Comparison of ENCODE assay signal across 8 cellular contexts in the genomic region with DNA sequence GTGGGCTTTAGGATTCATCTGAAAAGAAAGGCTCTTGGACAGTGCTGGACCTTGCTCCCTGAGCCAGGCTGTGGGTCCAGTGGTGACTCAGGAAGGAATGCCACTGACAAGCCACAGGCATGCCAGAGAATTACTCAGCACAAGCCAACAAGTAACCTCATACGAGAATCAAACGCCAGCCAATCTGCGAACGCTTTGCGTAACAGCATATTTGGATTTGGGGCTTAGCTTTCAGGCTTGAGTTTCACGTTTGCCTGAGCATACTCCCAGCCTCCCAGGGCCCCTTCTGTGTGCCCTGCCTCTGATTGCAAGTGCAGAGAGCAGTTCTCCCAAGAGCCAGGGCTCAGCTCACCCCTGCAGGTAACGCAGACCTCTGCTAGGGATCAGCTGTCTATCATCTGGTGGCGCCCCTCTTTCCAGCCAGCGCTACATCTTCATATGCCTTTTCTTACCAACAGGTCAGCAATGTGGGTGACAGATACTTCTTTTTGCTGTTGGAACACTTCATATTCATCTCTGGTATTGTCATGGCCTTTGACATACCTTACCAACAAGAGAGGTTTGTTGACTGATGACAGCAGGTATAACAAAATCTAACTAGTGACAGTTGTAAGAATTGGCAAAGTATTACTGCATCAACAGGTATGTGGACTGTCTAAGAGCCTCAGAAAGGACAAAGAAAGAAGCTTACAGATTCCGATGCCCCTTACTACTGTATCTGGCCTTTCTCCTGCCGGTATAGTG. TPM values are rescaled to one million over a fixed set of nuclear protein-coding genes. Genes with fewer than 3 reads are reported as not detected.
DNase-seq lines count a peak whose midpoint lies in the region; ATAC-seq and TF ChIP-seq lines count a peak whose summit lies in the region.

No MANE protein-coding gene starts in this region.

- no peak for TF ChIP-seq POLR2A in stomach (IDR thresholded peaks at IDR 0.05)

- ATAC-seq in GM18498 (IDR thresholded peaks at IDR 0.05; ENCODE audit: unreplicated experiment): no peak

- peak overlapping the region; percentile 79 to 86 (median 84) for H3K27ac ChIP-seq in stomach

- WGBS in stomach, 5 donors: 44 to 57% (median 52%) methylated on average over 11 of the region's 11 CpGs

- TF ChIP-seq CTCF in brain (conservative IDR thresholded peaks at IDR 0.05): no peak
- no peak for TF ChIP-seq CTCF in stomach (IDR thresholded peaks at IDR 0.05)
- TF ChIP-seq CTCF in GM10266 (IDR thresholded peaks at IDR 0.05; ENCODE audit: control insufficient read depth, insufficient read depth, low read depth, missing control alignments): no peak

- no peak overlapping the region for H3K4me3 ChIP-seq in stomach

- H3K27me3 Mint-ChIP-seq in brain: peaks cover 8% of the 10 kb centered on the region
- peaks cover 5% of the 10 kb centered on the region for H3K27me3 Mint-ChIP-seq in activated naive CD4-positive, alpha-beta T cell treated with anti-CD3 and anti-CD28 coated beads, Interleukin-2, amount 10 ng/mL, durations not matched to agents 7 days and 5 days

- DNase-seq in HS-5 (ENCODE audit: low read depth): peak; percentile 97
- DNase-seq in islet precursor cell: peak; percentile 98
- DNase-seq in stomach: peak; percentile 88
- DNase-seq in activated naive CD4-positive, alpha-beta T cell treated with anti-CD3 and anti-CD28 coated beads, Interleukin-2, amount 10 ng/mL, durations not matched to agents 7 days and 5 days: no peak
- no peak for DNase-seq in GM10266 (ENCODE audit: extremely low spot score)
- no peak for DNase-seq in T-helper 9 cell

- CTCF ChIA-PET in activated naive CD4-positive, alpha-beta T cell treated with anti-CD3 and anti-CD28 coated beads, Interleukin-2, amount 10 ng/mL, durations not matched to agents 7 days and 5 days (lab: Charles Lee): no interaction called here

- TF ChIP-seq EP300 in stomach (IDR thresholded peaks at IDR 0.05): no peak

- no peaks in the 10 kb centered on the region for H3K27me3 ChIP-seq in stomach

- no peaks in the 10 kb centered on the region for H3K9me3 ChIP-seq in stomach

- intact Hi-C loops in stomach (cut with DNase I; ENCODE audit: low total_unique reads): no loop called here

- peaks cover 22 to 75% (median 56%) of the 10 kb centered on the region in 4 donors for H3K4me1 ChIP-seq in stomach

- H3K4me3 Mint-ChIP-seq in brain: peak overlapping the region in 1 of 5 experiments; percentile 47
- no peak overlapping the region for H3K4me3 Mint-ChIP-seq in activated naive CD4-positive, alpha-beta T cell treated with anti-CD3 and anti-CD28 coated beads, Interleukin-2, amount 10 ng/mL, durations not matched to agents 7 days and 5 days

- H3K36me3 ChIP-seq in stomach: no peaks in the 10 kb centered on the region

- H3K36me3 Mint-ChIP-seq in brain: no peaks in the 10 kb centered on the region
- H3K36me3 Mint-ChIP-seq in activated naive CD4-positive, alpha-beta T cell treated with anti-CD3 and anti-CD28 coated beads, Interleukin-2, amount 10 ng/mL, durations not matched to agents 7 days and 5 days: no peaks in the 10 kb centered on the region

- H3K27ac Mint-ChIP-seq in brain: peak overlapping the region in 4 of 5 experiments; percentile 30 to 89 (median 82)
- H3K27ac Mint-ChIP-seq in activated naive CD4-positive, alpha-beta T cell treated with anti-CD3 and anti-CD28 coated beads, Interleukin-2, amount 10 ng/mL, durations not matched to agents 7 days and 5 days: no peak overlapping the region

- H3K4me1 Mint-ChIP-seq in brain: peaks cover 41% of the 10 kb centered on the region
- peaks cover 10% of the 10 kb centered on the region for H3K4me1 Mint-ChIP-seq in activated naive CD4-positive, alpha-beta T cell treated with anti-CD3 and anti-CD28 coated beads, Interleukin-2, amount 10 ng/mL, durations not matched to agents 7 days and 5 days

- H3K9me3 Mint-ChIP-seq in brain: peaks cover 0 to 3% (median 0%) of the 10 kb centered on the region in 5 experiments
- H3K9me3 Mint-ChIP-seq in activated naive CD4-positive, alpha-beta T cell treated with anti-CD3 and anti-CD28 coated beads, Interleukin-2, amount 10 ng/mL, durations not matched to agents 7 days and 5 days: no peaks in the 10 kb centered on the region

RNA-seq across cellular contexts. Expression of gene ZSWIM6, which starts 30.1 kb away (rescaled TPM):
- polyA plus RNA-seq in brain (ENCODE audit: insufficient read depth, low read depth, low replicate concordance) (11.0 TPM), stomach (1 to 10 TPM; 2.9 to 4.6 (median 4.3) TPM)
- 10 to 100 TPM; 14.5 to 39.3 (median 24.8) TPM for total RNA-seq in stomach

Comparison
In these comparisons a context has a peak if more than half of its experiments do, and no peak if none do; other contexts are left out.
1. DNase-seq: peak in HS-5 (single experiment), islet precursor cell (single experiment) and stomach (single experiment); none in activated naive CD4-positive, alpha-beta T cell treated with anti-CD3 and anti-CD28 coated beads, Interleukin-2, amount 10 ng/mL, durations not matched to agents 7 days and 5 days (single experiment), GM10266 (single experiment) and T-helper 9 cell (single experiment).